Comparison of ENCODE assay signal across 10 cellular contexts in the genomic region with DNA sequence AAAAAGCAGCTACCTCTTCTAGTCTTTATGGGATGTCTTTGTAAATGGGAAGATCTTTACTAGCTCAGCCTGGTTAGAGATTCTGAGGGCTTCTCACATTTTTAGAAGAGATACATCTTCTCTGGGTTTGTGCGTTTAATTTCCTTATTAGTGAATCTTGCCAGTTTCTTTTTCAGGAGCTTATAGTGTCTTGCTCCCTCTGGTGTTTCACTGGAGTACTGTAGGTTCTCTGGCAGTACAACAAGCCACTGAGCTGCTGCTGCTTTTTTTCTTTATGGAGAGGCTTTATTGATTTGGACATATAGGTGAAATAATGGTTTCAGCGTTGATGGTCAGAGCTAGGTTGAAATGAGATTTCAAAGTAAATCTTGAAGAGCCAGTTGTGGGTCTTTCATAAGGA.
DNase-seq lines count a peak whose midpoint lies in the region; ATAC-seq and TF ChIP-seq lines count a peak whose summit lies in the region.
"Had no signal": no experiment of that assay in that cellular context is flagged by ENCODE, and none has a peak within 500 bp of the region (broad histone marks: within the 10 kb centered on the region; RNA-seq: fewer than 3 reads in every experiment).

No MANE protein-coding gene starts in this region.

- no peaks in the 10 kb centered on the region for H3K36me3 ChIP-seq in CD4-positive, CD25-positive, alpha-beta regulatory T cell (ENCODE audit: control insufficient read depth, insufficient read depth, low read length)
- H3K36me3 ChIP-seq: neutrophil had no signal

- H3K4me1 Mint-ChIP-seq in CD4-positive, CD25-positive, alpha-beta regulatory T cell = peaks cover 0 to 4% (median 2%) of the 10 kb centered on the region in 4 donors

- no peak overlapping the region for H3K27ac ChIP-seq in CD4-positive, CD25-positive, alpha-beta regulatory T cell (ENCODE audit: insufficient read depth, low read length, poor library complexity, severe bottlenecking)
- no peak overlapping the region for H3K27ac ChIP-seq in RWPE1
- H3K27ac ChIP-seq: neutrophil had no signal

- CTCF ChIA-PET in RWPE1 (lab: Yijun Ruan, JAX) = no interaction called here

- no peaks in the 10 kb centered on the region for H3K27me3 ChIP-seq in CD4-positive, CD25-positive, alpha-beta regulatory T cell (ENCODE audit: control insufficient read depth, insufficient read depth, low read length)
- H3K27me3 ChIP-seq: neutrophil had no signal

- peak in 2 of 3 donors; percentile 25 to 56 for DNase-seq in CD4-positive, CD25-positive, alpha-beta regulatory T cell
- DNase-seq in GM13977 (ENCODE audit: low spot score) (peak; percentile 54), RWPE1 (ENCODE audit: low spot score) (peak; percentile 0), foreskin melanocyte (peak; percentile 8), NK-92 (lab: John Stamatoyannopoulos, UW; ENCODE audit: unreplicated experiment) (no peak), NCI-H2081 (lab: John Stamatoyannopoulos, UW) (no peak), NCI-H1048 (lab: John Stamatoyannopoulos, UW) (no peak)

- TF ChIP-seq CTCF in GM13977 (IDR thresholded peaks at IDR 0.05; ENCODE audit: extremely low read depth, insufficient read depth, missing control alignments) (peak; percentile 63), RWPE1 (conservative IDR thresholded peaks at IDR 0.05; ENCODE audit: low read depth) (peak; percentile 49)

- in situ Hi-C loops in GM13977 (cut with MboI; ENCODE audit: low pct_unique_long_range_greater_than_20kb, low sequenced_read_pairs, unreplicated experiment) = no loop called here

- H3K9me3 ChIP-seq in CD4-positive, CD25-positive, alpha-beta regulatory T cell (ENCODE audit: control insufficient read depth in 2 of 2, low read length in 2 of 2) = no peaks in the 10 kb centered on the region
- H3K9me3 ChIP-seq: neutrophil had no signal

- H3K4me3 Mint-ChIP-seq in CD4-positive, CD25-positive, alpha-beta regulatory T cell = no peak overlapping the region
- H3K4me3 Mint-ChIP-seq: T-helper 1 cell treated with Interleukin-12 subunit alpha and Interleukin-12 subunit beta and Interleukin-4 antibody, amounts not matched to agents 30 μg/mL and 1 μg/mL, for 36 hours had no signal

- POLR2A ChIA-PET in RWPE1 (lab: Yijun Ruan, JAX; ENCODE audit: low non-redundant PET) = no interaction called here

- H3K27me3 Mint-ChIP-seq in CD4-positive, CD25-positive, alpha-beta regulatory T cell = no peaks in the 10 kb centered on the region

- H3K36me3 Mint-ChIP-seq in CD4-positive, CD25-positive, alpha-beta regulatory T cell = no peaks in the 10 kb centered on the region

- ATAC-seq in CD4-positive, CD25-positive, alpha-beta regulatory T cell (ENCODE audit: low read depth in 2 of 2) = no peak
- peak; percentile 75 for ATAC-seq in HG03280 (IDR thresholded peaks at IDR 0.05; ENCODE audit: unreplicated experiment)

- H3K27ac Mint-ChIP-seq in CD4-positive, CD25-positive, alpha-beta regulatory T cell = no peak overlapping the region
- H3K27ac Mint-ChIP-seq: T-helper 1 cell treated with Interleukin-12 subunit alpha and Interleukin-12 subunit beta and Interleukin-4 antibody, amounts not matched to agents 30 μg/mL and 1 μg/mL, for 36 hours had no signal

- H3K4me3 ChIP-seq in CD4-positive, CD25-positive, alpha-beta regulatory T cell (ENCODE audit: low read depth, low read length) = no peak overlapping the region

- peaks cover 0 to 4% (median 0%) of the 10 kb centered on the region in 7 donors for H3K9me3 Mint-ChIP-seq in CD4-positive, CD25-positive, alpha-beta regulatory T cell
- H3K9me3 Mint-ChIP-seq: T-helper 1 cell treated with Interleukin-12 subunit alpha and Interleukin-12 subunit beta and Interleukin-4 antibody, amounts not matched to agents 30 μg/mL and 1 μg/mL, for 36 hours had no signal

- H3K4me1 ChIP-seq in CD4-positive, CD25-positive, alpha-beta regulatory T cell (ENCODE audit: control insufficient read depth, insufficient read depth, low read length, poor library complexity, severe bottlenecking) = no peaks in the 10 kb centered on the region

Comparison
In these comparisons a context has a peak if more than half of its experiments do, and no peak if none do; other contexts are left out.
1. DNase-seq: peak in CD4-positive, CD25-positive, alpha-beta regulatory T cell (2 of 3), GM13977 (single experiment), RWPE1 (single experiment) and foreskin melanocyte (single experiment); none in NK-92 (single experiment), NCI-H2081 (0 of 2) and NCI-H1048 (single experiment).